12 cellular contexts compared by ENCODE assay signal in the genomic region with DNA sequence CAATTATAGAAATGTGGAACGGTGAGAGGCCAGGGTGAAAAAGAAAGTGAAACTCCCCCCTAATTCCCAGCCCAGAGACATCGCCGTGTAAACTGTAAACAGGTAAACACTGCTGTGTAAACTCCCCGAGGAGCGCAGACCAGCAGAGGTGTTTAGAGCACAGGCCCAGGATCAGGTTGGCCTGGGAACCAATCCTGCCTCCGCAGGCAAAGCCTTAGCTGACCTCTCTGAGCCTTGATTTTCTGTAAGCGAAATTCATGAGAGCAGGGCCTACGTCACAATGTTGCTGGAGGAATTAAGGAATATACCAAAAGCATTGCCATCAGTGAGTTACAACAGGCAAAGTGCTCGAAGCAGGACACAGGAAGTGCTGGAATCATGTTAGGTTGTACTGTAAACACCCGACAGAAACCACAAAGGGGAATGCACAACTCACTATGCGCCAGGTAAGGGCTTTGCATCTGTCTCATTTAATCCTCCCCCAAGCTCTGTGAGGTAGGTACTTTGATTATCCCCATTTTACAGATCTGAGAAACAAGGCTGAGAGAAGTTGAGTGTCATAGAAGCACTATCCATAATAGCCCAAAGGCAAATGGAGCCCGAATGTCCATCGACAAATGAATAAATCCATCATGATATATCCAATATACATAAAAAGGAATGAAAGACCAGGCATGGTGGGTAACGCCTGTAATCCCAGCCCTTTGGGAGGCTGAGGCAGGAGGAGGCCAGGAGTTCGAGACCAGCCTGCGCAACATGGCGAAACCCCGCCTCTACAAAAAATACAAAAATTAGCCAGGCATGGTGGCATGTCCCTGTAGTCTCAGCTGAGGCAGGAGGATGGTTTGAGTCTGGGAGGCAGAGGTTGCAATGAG. TPM values are rescaled to one million over a fixed set of nuclear protein-coding genes. Genes with fewer than 3 reads are reported as not detected.
A peak's percentile ranks its signal among the peaks of the same experiment; 100 is the strongest.
DNase-seq lines count a peak whose midpoint lies in the region; ATAC-seq and TF ChIP-seq lines count a peak whose summit lies in the region.
"Had no signal": no experiment of that assay in that cellular context is flagged by ENCODE, and none has a peak within 500 bp of the region (broad histone marks: within the 10 kb centered on the region; RNA-seq: fewer than 3 reads in every experiment).

No MANE protein-coding gene starts in this region.

- no peak for ATAC-seq in HG02759 (IDR thresholded peaks at IDR 0.05; ENCODE audit: unreplicated experiment)

- H3K9me3 Mint-ChIP-seq in activated naive CD4-positive, alpha-beta T cell treated with anti-CD3 and anti-CD28 coated beads, Interleukin-2, amount 10 ng/mL, durations not matched to agents 7 days and 5 days = no peaks in the 10 kb centered on the region
- no peaks in the 10 kb centered on the region for H3K9me3 Mint-ChIP-seq in type B pancreatic cell

- no peaks in the 10 kb centered on the region for H3K36me3 ChIP-seq in esophagus (ENCODE audit: control insufficient read depth in 2 of 2, insufficient read depth in 2 of 2, low read length in 1 of 2)
- H3K36me3 ChIP-seq: BE2C, vagina had no signal

- peak overlapping the region; percentile 39 to 77 for H3K27ac ChIP-seq in esophagus (ENCODE audit: low read depth in 2 of 2, low read length in 1 of 2)
- H3K27ac ChIP-seq: vagina had no signal

- no peaks in the 10 kb centered on the region for H3K27me3 Mint-ChIP-seq in activated naive CD4-positive, alpha-beta T cell treated with anti-CD3 and anti-CD28 coated beads, Interleukin-2, amount 10 ng/mL, durations not matched to agents 7 days and 5 days
- H3K27me3 Mint-ChIP-seq in type B pancreatic cell = no peaks in the 10 kb centered on the region

- H3K4me1 ChIP-seq in esophagus (ENCODE audit: control insufficient read depth in 2 of 2, insufficient read depth in 2 of 2, low read length in 1 of 2) = peaks cover 6 to 36% of the 10 kb centered on the region in 2 donors
- H3K4me1 ChIP-seq: BE2C had no signal

- CTCF ChIA-PET in activated naive CD4-positive, alpha-beta T cell treated with anti-CD3 and anti-CD28 coated beads, Interleukin-2, amount 10 ng/mL, durations not matched to agents 7 days and 5 days (lab: Charles Lee) = interaction anchor here (0.7 to 1.0 kb wide), 2 partner anchors 32 to 122 kb away, joined by 4 to 5 read pairs; no protein-coding TSS in a partner anchor

- peak overlapping the region; percentile 49 for H3K4me3 Mint-ChIP-seq in activated naive CD4-positive, alpha-beta T cell treated with anti-CD3 and anti-CD28 coated beads, Interleukin-2, amount 10 ng/mL, durations not matched to agents 7 days and 5 days
- H3K4me3 Mint-ChIP-seq in type B pancreatic cell = no peak overlapping the region

- peak overlapping the region; percentile 73 for H3K27ac Mint-ChIP-seq in activated naive CD4-positive, alpha-beta T cell treated with anti-CD3 and anti-CD28 coated beads, Interleukin-2, amount 10 ng/mL, durations not matched to agents 7 days and 5 days
- peak overlapping the region; percentile 80 for H3K27ac Mint-ChIP-seq in type B pancreatic cell

- no peaks in the 10 kb centered on the region for H3K9me3 ChIP-seq in esophagus (ENCODE audit: control insufficient read depth in 2 of 2, insufficient read depth in 1 of 2, low read depth in 1 of 2, low read length in 1 of 2)
- H3K9me3 ChIP-seq: BE2C, vagina had no signal

- peak; percentile 34 for DNase-seq in activated naive CD4-positive, alpha-beta T cell treated with anti-CD3 and anti-CD28 coated beads, Interleukin-2, amount 10 ng/mL, durations not matched to agents 7 days and 5 days
- DNase-seq in activated naive CD4-positive, alpha-beta T cell treated with anti-CD3 and anti-CD28 coated beads, Interleukin-2, amount 50 U/mL, for 16 hours = no peak
- DNase-seq in SW480 (ENCODE audit: low spot score) = peak; percentile 66
- no peak for DNase-seq in type B pancreatic cell (ENCODE audit: extremely low spot score, unreplicated experiment)
- DNase-seq in NCI-H1092 (lab: John Stamatoyannopoulos, UW) = no peak
- no peak for DNase-seq in T-helper 9 cell
- DNase-seq: amniotic stem cell, BE2C, NCI-H82 had no signal

- no peak overlapping the region for H3K4me3 ChIP-seq in esophagus (ENCODE audit: low read depth in 1 of 2, low read length in 2 of 2)
- H3K4me3 ChIP-seq: vagina had no signal

- peaks cover 13% of the 10 kb centered on the region for H3K4me1 Mint-ChIP-seq in activated naive CD4-positive, alpha-beta T cell treated with anti-CD3 and anti-CD28 coated beads, Interleukin-2, amount 10 ng/mL, durations not matched to agents 7 days and 5 days
- H3K4me1 Mint-ChIP-seq in type B pancreatic cell (ENCODE audit: unreplicated experiment) = peaks cover 25% of the 10 kb centered on the region

- TF ChIP-seq CTCF in type B pancreatic cell (conservative IDR thresholded peaks at IDR 0.05) = no peak

- H3K36me3 Mint-ChIP-seq in activated naive CD4-positive, alpha-beta T cell treated with anti-CD3 and anti-CD28 coated beads, Interleukin-2, amount 10 ng/mL, durations not matched to agents 7 days and 5 days = no peaks in the 10 kb centered on the region
- no peaks in the 10 kb centered on the region for H3K36me3 Mint-ChIP-seq in type B pancreatic cell

- 76 to 82% methylated on average over 18 of the region's 18 CpGs for WGBS in esophagus, 2 donors

- no peaks in the 10 kb centered on the region for H3K27me3 ChIP-seq in esophagus (ENCODE audit: control insufficient read depth in 1 of 2, insufficient read depth in 2 of 2, low read length in 2 of 2)
- H3K27me3 ChIP-seq: BE2C, vagina had no signal

RNA-seq across cellular contexts. Expression of gene KIAA0232, which starts 30.7 kb away (rescaled TPM):
- 10 to 100 TPM in 1 of 2 donors, 1 to 10 TPM in 1; 9.3 to 10.5 TPM for polyA plus RNA-seq in esophagus
- total RNA-seq in type B pancreatic cell (ENCODE audit: low replicate concordance) = 33.9 and 35.9 TPM in 2 replicates

RNA-seq across cellular contexts. Expression of gene BLOC1S4, which starts 35.9 kb away (rescaled TPM):
- polyA plus RNA-seq in esophagus = 1 to 10 TPM; 5.4 to 9.9 TPM
- total RNA-seq in type B pancreatic cell (ENCODE audit: low replicate concordance) = 19.1 and 21.4 TPM in 2 replicates

RNA-seq across cellular contexts. Expression of gene MRFAP1L1, which starts 42.2 kb away (rescaled TPM):
- 10 to 100 TPM; 47.1 to 54.9 TPM for polyA plus RNA-seq in esophagus
- 61.3 and 73.0 TPM in 2 replicates for total RNA-seq in type B pancreatic cell (ENCODE audit: low replicate concordance)

RNA-seq across cellular contexts. Expression of gene S100P, which starts 58.2 kb away (rescaled TPM):
- polyA plus RNA-seq in esophagus = 100 to 1,000 TPM in 1 of 2 donors, 10 to 100 TPM in 1; 60.0 to 290 TPM
- 58.9 and 80.8 TPM in 2 replicates for total RNA-seq in type B pancreatic cell (ENCODE audit: low replicate concordance)

Comparison
In these comparisons a context has a peak if more than half of its experiments do, and no peak if none do; other contexts are left out.
1. DNase-seq: peak in activated naive CD4-positive, alpha-beta T cell treated with anti-CD3 and anti-CD28 coated beads, Interleukin-2, amount 10 ng/mL, durations not matched to agents 7 days and 5 days (single experiment) and SW480 (single experiment); none in activated naive CD4-positive, alpha-beta T cell treated with anti-CD3 and anti-CD28 coated beads, Interleukin-2, amount 50 U/mL, for 16 hours (single experiment), type B pancreatic cell (single experiment), NCI-H1092 (single experiment) and T-helper 9 cell (single experiment).